ENCODE assay signal across 10 cellular contexts in the genomic region with DNA sequence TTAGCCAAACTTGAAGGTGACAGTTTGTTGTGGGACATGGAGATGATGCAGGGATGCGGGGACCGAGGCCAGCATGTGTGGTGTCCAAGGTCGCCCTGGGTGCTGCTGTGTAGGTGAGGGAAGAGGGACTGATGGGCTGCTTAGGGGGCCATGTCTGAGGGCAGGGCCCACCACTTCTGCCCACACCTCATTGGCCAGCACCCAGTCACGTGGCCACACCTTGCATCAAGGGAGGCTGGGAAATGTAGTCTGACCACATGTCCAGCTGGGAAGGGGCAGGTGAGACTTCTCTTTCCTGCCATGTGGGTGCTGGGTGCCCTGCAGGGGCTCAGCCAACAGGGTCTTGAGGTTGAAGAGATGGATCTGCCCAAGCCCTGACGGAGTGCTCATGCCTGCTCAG.
DNase-seq lines count a peak whose midpoint lies in the region; ATAC-seq and TF ChIP-seq lines count a peak whose summit lies in the region.
"Had no signal": no experiment of that assay in that cellular context is flagged by ENCODE, and none has a peak within 500 bp of the region (broad histone marks: within the 10 kb centered on the region; RNA-seq: fewer than 3 reads in every experiment).

No MANE protein-coding gene starts in this region.

- no peak for TF ChIP-seq CTCF in MM.1S (IDR thresholded peaks at IDR 0.05; ENCODE audit: low read length)

- H3K9ac ChIP-seq in mesendoderm (ENCODE audit: low read length): no peak overlapping the region
- H3K9ac ChIP-seq in MM.1S (ENCODE audit: low read length): no peak overlapping the region

- ATAC-seq in HG03045 (IDR thresholded peaks at IDR 0.05; ENCODE audit: unreplicated experiment) (no peak), esophagus mucosa (no peak)

- no peak overlapping the region for H2BK15ac ChIP-seq in mesendoderm (replicated peaks; ENCODE audit: low read depth)

- no peak overlapping the region for H4K5ac ChIP-seq in mesendoderm (ENCODE audit: low read length)

- H3K27me3 ChIP-seq in H7 (ENCODE audit: control insufficient read depth, insufficient read depth, low read length) (no peaks in the 10 kb centered on the region), mesendoderm (ENCODE audit: insufficient read depth, low read length, poor library complexity) (no peaks in the 10 kb centered on the region), MM.1S (replicated peaks; ENCODE audit: insufficient read depth, low read length) (no peaks in the 10 kb centered on the region)

- H3K9me3 ChIP-seq in MM.1S (replicated peaks; ENCODE audit: insufficient read depth, low read length): no peaks in the 10 kb centered on the region

- H2AFZ ChIP-seq in MM.1S (ENCODE audit: low read length): no peak overlapping the region

- H3K27ac ChIP-seq in angular gyrus (ENCODE audit: low read depth, low read length) (peak overlapping the region; percentile 40), mesendoderm (ENCODE audit: low read depth, low read length) (no peak overlapping the region), MM.1S (ENCODE audit: low read length) (no peak overlapping the region)

- WGBS in mesendoderm (ENCODE audit: extremely low coverage, insufficient coverage, low lambda C conversion rate): no CpG with 5 or more reads among the region's 5 CpGs

- no peak overlapping the region for H4K8ac ChIP-seq in mesendoderm (ENCODE audit: low read depth, low read length)

- no peak overlapping the region for H2BK5ac ChIP-seq in mesendoderm (ENCODE audit: low read length)

- no peak overlapping the region for H2BK120ac ChIP-seq in mesendoderm (ENCODE audit: low read depth, low read length)

- H3K79me2 ChIP-seq in mesendoderm (ENCODE audit: control insufficient read depth, insufficient read depth, low read length) (no peaks in the 10 kb centered on the region), MM.1S (ENCODE audit: low read length) (no peaks in the 10 kb centered on the region)

- no peaks in the 10 kb centered on the region for H3K79me1 ChIP-seq in mesendoderm (ENCODE audit: low read length)

- peaks cover 1% of the 10 kb centered on the region for H3K36me3 ChIP-seq in H7 (replicated peaks; ENCODE audit: control insufficient read depth, insufficient read depth, low read length)
- no peaks in the 10 kb centered on the region for H3K36me3 ChIP-seq in mesendoderm (ENCODE audit: control insufficient read depth, insufficient read depth, low read length)
- no peaks in the 10 kb centered on the region for H3K36me3 ChIP-seq in MM.1S (replicated peaks; ENCODE audit: insufficient read depth, low read length)

- no peak overlapping the region for H3K4ac ChIP-seq in mesendoderm (ENCODE audit: low read depth, low read length)

- H3K4me3 ChIP-seq in H7 (ENCODE audit: insufficient read depth, low read depth, low read length): no peak overlapping the region
- H3K4me3 ChIP-seq in mesendoderm (ENCODE audit: low read length): no peak overlapping the region
- H3K4me3 ChIP-seq in MM.1S (ENCODE audit: low read length): no peak overlapping the region

- H3K56ac ChIP-seq in mesendoderm (ENCODE audit: low read length): no peak overlapping the region

- H3K9me2 ChIP-seq in MM.1S (replicated peaks; ENCODE audit: insufficient read depth, low read length): no peaks in the 10 kb centered on the region

- H3K4me2 ChIP-seq in mesendoderm (ENCODE audit: low read length) (no peak overlapping the region), MM.1S (ENCODE audit: low read depth, low read length) (no peak overlapping the region)

- DNase-seq in Daoy (ENCODE audit: low read depth) (peak; percentile 72), H7 (peak; percentile 92), mesendoderm (peak; percentile 48), MM.1S (no peak)
- DNase-seq: naive B cell, NCI-H2029 treated with DMSO at 0.1 percent for 48 hours, T-helper 9 cell had no signal

- H3K18ac ChIP-seq in mesendoderm (ENCODE audit: low read length): no peak overlapping the region

- H4K20me1 ChIP-seq in MM.1S (ENCODE audit: insufficient read depth, low read length): no peaks in the 10 kb centered on the region

- H3K23ac ChIP-seq in mesendoderm (ENCODE audit: low read length): no peak overlapping the region

- H3K4me1 ChIP-seq in mesendoderm (ENCODE audit: control insufficient read depth, low read depth, low read length): no peaks in the 10 kb centered on the region
- H3K4me1 ChIP-seq in MM.1S (ENCODE audit: low read length): no peaks in the 10 kb centered on the region

- H3F3A ChIP-seq in MM.1S (ENCODE audit: insufficient read depth, low read length): no peaks in the 10 kb centered on the region

- no peak overlapping the region for H2AK5ac ChIP-seq in mesendoderm (ENCODE audit: low read length)
